In the genomic region with DNA sequence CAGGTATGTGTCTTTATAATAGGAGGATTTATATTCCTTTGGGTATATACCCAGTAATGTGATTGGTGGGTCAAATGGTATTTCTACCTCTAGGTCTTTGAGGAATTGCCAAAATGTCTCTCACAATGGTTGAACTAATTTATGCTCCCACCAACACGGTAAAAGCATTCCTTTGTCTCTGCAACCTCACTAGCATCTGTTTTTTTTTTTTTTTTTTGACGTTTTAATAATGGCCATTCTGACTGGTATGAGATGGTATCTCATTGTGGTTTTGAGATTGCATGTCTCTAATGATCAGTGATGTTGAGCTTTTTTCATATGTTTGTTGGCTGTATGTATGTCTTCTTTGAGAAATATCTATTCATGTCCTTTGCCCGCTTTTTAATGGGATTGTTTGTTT, we compare ENCODE assay signal across 34 cellular contexts.
"Had no signal": no experiment of that assay in that cellular context is flagged by ENCODE, and none has a peak within 500 bp of the region (broad histone marks: within the 10 kb centered on the region; RNA-seq: fewer than 3 reads in every experiment).

No MANE protein-coding gene starts in this region.

- H3K27ac ChIP-seq: KMS-11 had no signal

- H3K36me3 ChIP-seq: MG63 had no signal

- H3K9me3 ChIP-seq: MG63 had no signal

- H3K4me3 ChIP-seq: MG63 had no signal

- H3K4me2 ChIP-seq: KMS-11 had no signal

- H3K27me3 ChIP-seq: MG63 had no signal

- H3K9ac ChIP-seq: KMS-11 had no signal

- DNase-seq: Karpas-422, Kasumi-1, MG63, MM.1S, MV-4-11, NCI-H1048, NCI-H1092, NCI-H1092 treated with DMSO at 0.1 percent for 48 hours, NCI-H1105, NCI-H1105 treated with DMSO at 0.1 percent for 48 hours, NCI-H1417, NCI-H1417 treated with DMSO at 0.1 percent for 48 hours, NCI-H1436, NCI-H1436 treated with DMSO at 0.1 percent for 48 hours, NCI-H146, NCI-H1694, NCI-H1694 treated with DMSO at 0.1 percent for 48 hours, NCI-H187, NCI-H187 treated with DMSO at 0.1 percent for 48 hours, NCI-H1930, NCI-H2029, NCI-H2029 treated with DMSO at 0.1 percent for 48 hours, NCI-H2081, NCI-H2081 treated with DMSO at 0.1 percent for 48 hours, NCI-H2107, NCI-H2171, NCI-H2171 treated with DMSO at 0.1 percent for 48 hours, NCI-H2227 treated with DMSO at 0.1 percent for 48 hours, NCI-H226, NCI-H345, NCI-H446, NCI-H446 treated with DMSO at 0.1 percent for 48 hours, NCI-H510A had no signal
